In genomic region chr11:66438009-66438503, GRCh38 we compare ENCODE assay signal across 1 cellular context.
TF ChIP-seq lines count a peak whose summit lies in the region.

No MANE protein-coding gene starts in this region.

TF ChIP-seq in GM23338, 12 proteins besides CTCF, POLR2A, EP300 and RAD21 (continued from another document):
- TF ChIP-seq REST (IDR thresholded peaks at IDR 0.05; ENCODE audit: unreplicated experiment) (no peak), JUNB (IDR thresholded peaks at IDR 0.05; ENCODE audit: unreplicated experiment) (no peak), POLR2AphosphoS5 (IDR thresholded peaks at IDR 0.05; ENCODE audit: low read depth) (no peak), NANOG (IDR thresholded peaks at IDR 0.05; ENCODE audit: borderline replicate concordance) (no peak)
